ENCODE assay signal across 10 cellular contexts in the genomic region with DNA sequence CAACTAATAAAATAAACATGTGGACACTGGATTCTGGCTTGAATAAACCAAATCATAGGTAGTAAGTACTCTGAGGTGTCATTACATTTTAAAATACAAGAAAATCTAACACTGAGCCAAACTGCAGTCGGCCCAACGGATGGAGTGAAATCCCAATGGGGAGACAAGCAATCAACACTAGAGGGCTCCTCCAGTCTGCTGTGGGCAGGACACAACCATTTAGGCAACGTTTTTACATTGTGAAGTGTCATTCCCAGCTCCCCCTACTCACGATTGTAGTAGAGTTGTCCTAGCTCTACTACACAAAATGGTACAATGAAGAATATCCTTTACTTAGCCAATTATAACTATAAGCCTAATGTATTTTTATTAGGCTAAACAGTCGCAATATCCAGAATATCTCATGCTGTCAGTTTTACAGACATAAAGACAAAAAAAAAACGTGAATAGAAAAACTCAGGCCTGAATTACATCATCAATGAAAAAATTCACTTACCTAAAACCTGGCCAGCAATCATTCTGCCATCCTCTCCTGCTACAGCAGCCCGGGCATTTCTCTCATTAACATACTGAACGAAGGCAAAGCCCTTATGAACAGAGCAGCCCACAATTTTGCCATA. TPM values are rescaled to one million over a fixed set of nuclear protein-coding genes. Genes with fewer than 3 reads are reported as not detected.
DNase-seq lines count a peak whose midpoint lies in the region; ATAC-seq and TF ChIP-seq lines count a peak whose summit lies in the region.
"Had no signal": no experiment of that assay in that cellular context is flagged by ENCODE, and none has a peak within 500 bp of the region (broad histone marks: within the 10 kb centered on the region; RNA-seq: fewer than 3 reads in every experiment).

No MANE protein-coding gene starts in this region.

- H3K27me3 Mint-ChIP-seq in CD8-positive, alpha-beta memory T cell: no peaks in the 10 kb centered on the region
- no peaks in the 10 kb centered on the region for H3K27me3 Mint-ChIP-seq in IgD-negative memory B cell

- POLR2A ChIA-PET in CD8-positive, alpha-beta memory T cell (lab: Charles Lee): no interaction called here

- ATAC-seq in right lobe of liver: peak; percentile 33 to 65 (median 50)

- peaks cover 93% of the 10 kb centered on the region for H3K4me1 ChIP-seq in CD8-positive, alpha-beta memory T cell (ENCODE audit: insufficient read depth, low read length)
- peaks cover 0 to 15% (median 0%) of the 10 kb centered on the region in 4 donors for H3K4me1 ChIP-seq in right lobe of liver

- in situ Hi-C loops in brain microvascular endothelial cell (cut with HindIII; ENCODE audit: low pct_ligation_motif_present, low sequenced_read_pairs): no loop called here

- H3K27ac ChIP-seq in CD8-positive, alpha-beta memory T cell (ENCODE audit: low read depth, low read length): no peak overlapping the region
- H3K27ac ChIP-seq in brain microvascular endothelial cell (no peak overlapping the region), right lobe of liver (no peak overlapping the region)
- H3K27ac ChIP-seq: KMS-11, upper lobe of left lung had no signal

- no peak overlapping the region for H3K4me3 ChIP-seq in CD8-positive, alpha-beta memory T cell (ENCODE audit: low read length)
- H3K4me3 ChIP-seq in brain microvascular endothelial cell (ENCODE audit: low read depth, low read length) (no peak overlapping the region), right lobe of liver (no peak overlapping the region)
- H3K4me3 ChIP-seq: upper lobe of left lung had no signal

- H3K36me3 Mint-ChIP-seq in CD8-positive, alpha-beta memory T cell: peaks cover 20 to 92% (median 25%) of the 10 kb centered on the region in 3 donors
- H3K36me3 Mint-ChIP-seq in IgD-negative memory B cell: peaks cover 6% of the 10 kb centered on the region

- intact Hi-C loops in right lobe of liver (cut with DNase I): loop anchor here in 1 of 2 donors (10.0 kb wide), 1 partner anchor 161 kb away; no protein-coding TSS in a partner anchor

- H3K9me3 Mint-ChIP-seq in CD8-positive, alpha-beta memory T cell: no peaks in the 10 kb centered on the region
- no peaks in the 10 kb centered on the region for H3K9me3 Mint-ChIP-seq in IgD-negative memory B cell

- H3K9me3 ChIP-seq in CD8-positive, alpha-beta memory T cell (ENCODE audit: low read length): no peaks in the 10 kb centered on the region
- H3K9me3 ChIP-seq in right lobe of liver: no peaks in the 10 kb centered on the region
- H3K9me3 ChIP-seq: upper lobe of left lung had no signal

- WGBS in right lobe of liver (ENCODE audit: insufficient coverage, low coverage, low lambda C conversion rate, missing lambda C conversion rate): 47% methylated on average over 8 of the region's 8 CpGs

- peak overlapping the region; percentile 25 to 91 (median 69) for H3K27ac Mint-ChIP-seq in CD8-positive, alpha-beta memory T cell
- H3K27ac Mint-ChIP-seq in IgD-negative memory B cell: peak overlapping the region; percentile 22 to 59 (median 29)

- H3K4me1 Mint-ChIP-seq in CD8-positive, alpha-beta memory T cell: peaks cover 91 to 94% (median 94%) of the 10 kb centered on the region in 3 donors
- peaks cover 40 to 62% (median 59%) of the 10 kb centered on the region in 3 donors for H3K4me1 Mint-ChIP-seq in IgD-negative memory B cell

- peaks cover 55% of the 10 kb centered on the region for H3K36me3 ChIP-seq in CD8-positive, alpha-beta memory T cell (ENCODE audit: insufficient read depth, low read length)
- H3K36me3 ChIP-seq in brain microvascular endothelial cell (replicated peaks) (peaks cover 54% of the 10 kb centered on the region), right lobe of liver (peaks cover 0 to 79% (median 35%) of the 10 kb centered on the region in 4 donors)

- H3K27me3 ChIP-seq in CD8-positive, alpha-beta memory T cell (ENCODE audit: insufficient read depth, low read length, poor library complexity, severe bottlenecking): no peaks in the 10 kb centered on the region
- no peaks in the 10 kb centered on the region for H3K27me3 ChIP-seq in brain microvascular endothelial cell (replicated peaks)
- no peaks in the 10 kb centered on the region for H3K27me3 ChIP-seq in right lobe of liver
- H3K27me3 ChIP-seq: upper lobe of left lung had no signal

- TF ChIP-seq CTCF in brain microvascular endothelial cell (IDR thresholded peaks at IDR 0.05; ENCODE audit: low read depth, low read length, missing control alignments) (peak; percentile 56), right lobe of liver (IDR thresholded peaks at IDR 0.05) (peak in 3 of 4 donors; percentile 30 to 35 (median 34))

- DNase-seq in CD8-positive, alpha-beta memory T cell: no peak
- DNase-seq in brain microvascular endothelial cell (no peak), right lobe of liver (no peak), NCI-H2107 treated with DMSO at 0.1 percent for 48 hours (lab: John Stamatoyannopoulos, UW; ENCODE audit: unreplicated experiment) (no peak), SW 1271 (lab: John Stamatoyannopoulos, UW) (no peak), NCI-H446 treated with DMSO at 0.1 percent for 48 hours (lab: John Stamatoyannopoulos, UW) (no peak), HPDE6-E6E7 (ENCODE audit: extremely low spot score) (no peak)
- DNase-seq: upper lobe of left lung had no signal

- CTCF ChIA-PET in CD8-positive, alpha-beta memory T cell (lab: Charles Lee): interaction anchor here (1.5 kb wide), 1 partner anchor 32 kb away, joined by 4 read pairs; no protein-coding TSS in a partner anchor

- H3K4me3 Mint-ChIP-seq in CD8-positive, alpha-beta memory T cell: peak overlapping the region in 6 of 7 donors; percentile 37 to 65 (median 50)
- peak overlapping the region in 1 of 4 donors; percentile 69 for H3K4me3 Mint-ChIP-seq in IgD-negative memory B cell

- TF ChIP-seq POLR2A in right lobe of liver (IDR thresholded peaks at IDR 0.05): no peak

RNA-seq across cellular contexts. Expression of a gene that starts 35.7 kb away (rescaled TPM):
- 1,000 to 10,000 TPM; 1,158 to 1,180 TPM for total RNA-seq in CD8-positive, alpha-beta memory T cell
- 700 TPM for polyA plus RNA-seq in CD8-positive, alpha-beta memory T cell
- 741 TPM for polyA plus RNA-seq in IgD-negative memory B cell
- 100 to 1,000 TPM; 170 to 247 (median 229) TPM for total RNA-seq in right lobe of liver

RNA-seq across cellular contexts. Expression of a gene that starts 46.3 kb away (rescaled TPM):
- total RNA-seq in CD8-positive, alpha-beta memory T cell: not detected
- polyA plus RNA-seq in CD8-positive, alpha-beta memory T cell: not detected
- 0.14 TPM for polyA plus RNA-seq in IgD-negative memory B cell
- total RNA-seq in right lobe of liver: 1 to 10 TPM in 3 of 6 experiments, under 1 TPM in 3; 0.22 to 1.8 (median 1.0) TPM

Comparison
In these comparisons a context has a peak if more than half of its experiments do, and no peak if none do; other contexts are left out.
1. RNA of a gene that starts 35.7 kb away (total RNA-seq): 1,158 to 1,180 TPM in CD8-positive, alpha-beta memory T cell; 170 to 247 TPM in right lobe of liver; every median in the first group is over 4 times any median in the second.